Comparison of ENCODE assay signal across 1 cellular context in genomic region chr19:55158848-55159793, GRCh38.
A peak's percentile ranks its signal among the peaks of the same experiment; 100 is the strongest.
TF ChIP-seq lines count a peak whose summit lies in the region.

No MANE protein-coding gene starts in this region.

TF ChIP-seq in K562, 482 proteins besides CTCF, POLR2A, EP300 and RAD21 (continues in another document):
- TF ChIP-seq RBM15 (IDR thresholded peaks at IDR 0.05; ENCODE audit: insufficient read depth, low read length): no peak
- TF ChIP-seq SMARCB1 (IDR thresholded peaks at IDR 0.05; ENCODE audit: insufficient read length, low read depth): no peak
- TF ChIP-seq THRAP3 (IDR thresholded peaks at IDR 0.05; ENCODE audit: borderline replicate concordance): no peak
- TF ChIP-seq ESRRB (CRISPR knock-in tag; IDR thresholded peaks at IDR 0.05; ENCODE audit: borderline replicate concordance): no peak
- no peak for TF ChIP-seq KLF10 (CRISPR knock-in tag; IDR thresholded peaks at IDR 0.05)
- no peak for TF ChIP-seq BCL6 (CRISPR knock-in tag; IDR thresholded peaks at IDR 0.05)
- no peak for TF ChIP-seq ZNF184 (CRISPR knock-in tag; IDR thresholded peaks at IDR 0.05)
- TF ChIP-seq DPF2 (IDR thresholded peaks at IDR 0.05): peak; percentile 94
- TF ChIP-seq HINFP (tag; conservative IDR thresholded peaks at IDR 0.05; ENCODE audit: low read depth): no peak
- peak; percentile 67 for TF ChIP-seq VEZF1 (CRISPR knock-in tag; IDR thresholded peaks at IDR 0.05)
- no peak for TF ChIP-seq MBD1 (CRISPR knock-in tag; IDR thresholded peaks at IDR 0.05)
- TF ChIP-seq CREBBP (IDR thresholded peaks at IDR 0.05; ENCODE audit: low read depth, low read length): no peak
- no peak for TF ChIP-seq NEUROD1 (IDR thresholded peaks at IDR 0.05; ENCODE audit: borderline replicate concordance, low read depth, low read length, partially characterized antibody)
- TF ChIP-seq ZMIZ1 (IDR thresholded peaks at IDR 0.05; ENCODE audit: low read depth in 2 of 2, low read length in 2 of 2): peak in 1 of 2 experiments; percentile 9; a peak in 1 of 4 replicates
- TF ChIP-seq YY1 (IDR thresholded peaks at IDR 0.05; ENCODE audit: borderline replicate concordance in 1 of 3, control insufficient read depth in 1 of 3, extremely low read depth in 1 of 3, insufficient read depth in 3 of 3, insufficient read length in 1 of 3, insufficient replicate concordance in 2 of 3, low read depth in 1 of 3, low read length in 2 of 3): peak in 1 of 3 experiments; percentile 43
- TF ChIP-seq E4F1 (CRISPR knock-in tag; IDR thresholded peaks at IDR 0.05; ENCODE audit: borderline replicate concordance): no peak
- TF ChIP-seq PURB (CRISPR knock-in tag; IDR thresholded peaks at IDR 0.05; ENCODE audit: low read depth): no peak
- no peak for TF ChIP-seq HMGXB4 (CRISPR knock-in tag; IDR thresholded peaks at IDR 0.05)
- no peak for TF ChIP-seq EHMT2 (IDR thresholded peaks at IDR 0.05)
- no peak for TF ChIP-seq ZNF699 (CRISPR knock-in tag; IDR thresholded peaks at IDR 0.05; ENCODE audit: insufficient replicate concordance)
- no peak for TF ChIP-seq ETS2 (tag; IDR thresholded peaks at IDR 0.05; ENCODE audit: borderline replicate concordance, poor library complexity, severe bottlenecking)
- no peak for TF ChIP-seq ZNF280B (CRISPR knock-in tag; IDR thresholded peaks at IDR 0.05)
- TF ChIP-seq ZNF764 (CRISPR knock-in tag; IDR thresholded peaks at IDR 0.05; ENCODE audit: low read depth): no peak
- TF ChIP-seq MBD2 (IDR thresholded peaks at IDR 0.05; ENCODE audit: borderline replicate concordance, low read depth): peak; percentile 36; the same call in 1 of the 2 replicates
- TF ChIP-seq ZBTB8A (IDR thresholded peaks at IDR 0.05; ENCODE audit: partially characterized antibody): no peak
- no peak for TF ChIP-seq CHD7 (IDR thresholded peaks at IDR 0.05; ENCODE audit: low read depth, low read length)
- TF ChIP-seq GATAD2A (IDR thresholded peaks at IDR 0.05): no peak
- no peak for TF ChIP-seq ZNF57 (CRISPR knock-in tag; IDR thresholded peaks at IDR 0.05)
- TF ChIP-seq MCM7 (IDR thresholded peaks at IDR 0.05): no peak
